Comparison of ENCODE assay signal across 10 cellular contexts in genomic region chr5:35859101-35859661, GRCh38. TPM values are rescaled to one million over a fixed set of nuclear protein-coding genes. Genes with fewer than 3 reads are reported as not detected.
DNase-seq lines count a peak whose midpoint lies in the region; ATAC-seq, FAIRE-seq and TF ChIP-seq lines count a peak whose summit lies in the region.
"Had no signal": no experiment of that assay in that cellular context is flagged by ENCODE, and none has a peak within 500 bp of the region (broad histone marks: within the 10 kb centered on the region; RNA-seq: fewer than 3 reads in every experiment).

No MANE protein-coding gene starts in this region.

- H3K36me3 ChIP-seq in OCI-LY1 (ENCODE audit: insufficient read depth, low read length) (peaks cover 65% of the 10 kb centered on the region), endodermal cell (ENCODE audit: control insufficient read depth, insufficient read depth, low read length) (no peaks in the 10 kb centered on the region)

- H3K27me3 ChIP-seq in OCI-LY1 (ENCODE audit: insufficient read depth, low read length): no peaks in the 10 kb centered on the region
- no peaks in the 10 kb centered on the region for H3K27me3 ChIP-seq in endodermal cell (ENCODE audit: control insufficient read depth, insufficient read depth, low read length, poor library complexity, severe bottlenecking)

- peaks cover 30% of the 10 kb centered on the region for H3K4me1 Mint-ChIP-seq in endodermal cell

- DNase-seq in GM12892 (ENCODE audit: insufficient read length): no peak
- DNase-seq in endodermal cell: no peak
- no peak for DNase-seq in stimulated activated CD4-positive, alpha-beta T cell treated with anti-CD3 and anti-CD28 coated beads, Interleukin-4, amount 100 ng/mL, for 4 hours
- DNase-seq: kidney glomerular epithelial cell, Right ventricle myocardium superior had no signal

- no peak overlapping the region for H3K27ac Mint-ChIP-seq in endodermal cell

- H3K9ac ChIP-seq in OCI-LY1 (ENCODE audit: low read length): peak overlapping the region; percentile 83
- H3K9ac ChIP-seq in endodermal cell (ENCODE audit: extremely low read depth, low read length, poor library complexity, severe bottlenecking): no peak overlapping the region

- peaks cover 81% of the 10 kb centered on the region for H3K4me1 ChIP-seq in OCI-LY1 (ENCODE audit: insufficient read depth, low read length, severe bottlenecking)
- H3K4me1 ChIP-seq in endodermal cell (ENCODE audit: control insufficient read depth, insufficient read depth, low read length): peaks cover 29% of the 10 kb centered on the region

- peak overlapping the region; percentile 83 for H3K4me2 ChIP-seq in OCI-LY1 (ENCODE audit: low read length)

- H3K9me3 Mint-ChIP-seq in endodermal cell: peaks cover 2% of the 10 kb centered on the region

- ATAC-seq in GM21360 (IDR thresholded peaks at IDR 0.05; ENCODE audit: unreplicated experiment) (no peak), GM18868 (IDR thresholded peaks at IDR 0.05; ENCODE audit: unreplicated experiment) (no peak), GM18870 (IDR thresholded peaks at IDR 0.05; ENCODE audit: unreplicated experiment) (no peak)

- no peaks in the 10 kb centered on the region for H4K20me1 ChIP-seq in OCI-LY1 (ENCODE audit: insufficient read depth, low read length)

- H3F3A ChIP-seq in OCI-LY1 (ENCODE audit: insufficient read depth, low read length): no peaks in the 10 kb centered on the region

- no peak for TF ChIP-seq POLR2A in GM12892 (IDR thresholded peaks at IDR 0.05; ENCODE audit: low read depth, low read length)

- no peaks in the 10 kb centered on the region for H3K9me2 ChIP-seq in OCI-LY1 (ENCODE audit: low read depth, low read length)

- FAIRE-seq in GM12892 (lab: Jason Lieb, UNC): peak; percentile 58

- H3K27me3 Mint-ChIP-seq in endodermal cell (ENCODE audit: insufficient read depth): no peaks in the 10 kb centered on the region

- H3K36me3 Mint-ChIP-seq in endodermal cell (ENCODE audit: low read depth): no peaks in the 10 kb centered on the region

- H3K4me3 Mint-ChIP-seq in endodermal cell: no peak overlapping the region

- no peak for TF ChIP-seq CTCF in OCI-LY1 (IDR thresholded peaks at IDR 0.05; ENCODE audit: low read length)
- no peak for TF ChIP-seq CTCF in endodermal cell (conservative IDR thresholded peaks at IDR 0.05)

- peaks cover 82% of the 10 kb centered on the region for H3K79me2 ChIP-seq in OCI-LY1 (ENCODE audit: insufficient read depth, low read length)

- 17 to 66% methylated on average over 2 to 3 of the region's 3 CpGs for WGBS in endodermal cell (ENCODE audit: insufficient coverage in 1 of 2, insufficient read length in 1 of 2), 2 experiments

- H3K9me3 ChIP-seq in OCI-LY1 (ENCODE audit: low read length) (no peaks in the 10 kb centered on the region), endodermal cell (ENCODE audit: control insufficient read depth, low read length) (peaks cover 5% of the 10 kb centered on the region)

- H3K4me3 ChIP-seq in OCI-LY1 (ENCODE audit: low read depth, low read length, poor library complexity, severe bottlenecking) (peak overlapping the region; percentile 78), endodermal cell (ENCODE audit: low read length) (no peak overlapping the region), skin epidermis (peak overlapping the region in 6 of 7 experiments; percentile 0 to 39 (median 24))

- H2AFZ ChIP-seq in OCI-LY1 (ENCODE audit: low read length): no peak overlapping the region

- peak overlapping the region; percentile 90 for H3K27ac ChIP-seq in OCI-LY1 (ENCODE audit: low read depth, low read length, poor library complexity, severe bottlenecking)
- H3K27ac ChIP-seq in endodermal cell (ENCODE audit: low read depth, low read length): peak overlapping the region; percentile 77
- peak overlapping the region in 10 of 21 experiments; percentile 0 to 95 (median 65) for H3K27ac ChIP-seq in skin epidermis

RNA-seq across cellular contexts. Expression of gene IL7R, which starts 2.5 kb away (rescaled TPM):
- 2.3 TPM for polyA plus RNA-seq in GM12892 (2012; ENCODE audit: missing spikeins)
- under 1 TPM; 0.69 to 0.79 TPM for total RNA-seq in endodermal cell
- polyA plus RNA-seq in endodermal cell (2013, experiment 1 of 2): 0.18 TPM
- polyA plus RNA-seq in endodermal cell (2013, experiment 2 of 2): 0.79 TPM
